In the genomic region with DNA sequence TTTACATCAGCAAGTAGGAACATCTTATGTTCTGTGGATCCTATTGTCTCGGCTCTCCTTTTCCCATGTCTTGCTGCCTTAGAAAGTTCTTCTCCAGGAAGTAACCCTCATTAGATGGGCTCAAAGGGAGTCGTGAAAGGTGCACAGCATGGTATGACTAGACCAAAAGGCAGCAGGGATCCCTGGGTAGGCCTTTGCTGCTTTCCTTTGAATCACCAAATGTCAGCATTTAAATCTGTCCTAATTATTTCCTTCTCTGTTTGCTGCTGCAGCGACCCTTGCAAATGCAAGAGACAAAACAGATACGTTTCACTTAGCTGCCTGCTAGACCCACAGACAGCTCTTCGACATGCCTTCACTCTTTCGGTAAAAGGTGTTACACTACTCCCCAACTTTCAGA, we compare ENCODE assay signal across 25 cellular contexts.
"Had no signal": no experiment of that assay in that cellular context is flagged by ENCODE, and none has a peak within 500 bp of the region (broad histone marks: within the 10 kb centered on the region; RNA-seq: fewer than 3 reads in every experiment).

No MANE protein-coding gene starts in this region.

- H3K9me3 Mint-ChIP-seq: activated B cell treated with CpG ODN at 0.5 μM for 24 hours; natural killer cell; stimulated activated effector memory CD8-positive, alpha-beta T cell treated with anti-CD3 and anti-CD28 coated beads, Interleukin-12 subunit alpha, Interleukin-12 subunit beta, amount 100 ng/mL, for 72 hours; stimulated activated naive CD8-positive, alpha-beta T cell treated with anti-CD3 and anti-CD28 coated beads, Interleukin-15, amount 100 ng/mL, for 72 hours; T-helper 1 cell treated with Interleukin-12 subunit alpha and Interleukin-12 subunit beta and Interleukin-4 antibody, amounts not matched to agents 30 μg/mL and 1 μg/mL, for 36 hours had no signal

- H3K27me3 Mint-ChIP-seq: activated naive CD4-positive, alpha-beta T cell treated with anti-CD3 and anti-CD28 coated beads, Interleukin-2, amount 10 ng/mL, durations not matched to agents 7 days and 5 days; stimulated activated naive CD8-positive, alpha-beta T cell treated with anti-CD3 and anti-CD28 coated beads, Interleukin-15, amount 100 ng/mL, for 72 hours had no signal

- H3K4me3 Mint-ChIP-seq: activated B cell treated with CpG ODN at 0.5 μM for 24 hours; activated naive CD4-positive, alpha-beta T cell treated with anti-CD3 and anti-CD28 coated beads, Interleukin-2, amount 10 ng/mL, durations not matched to agents 7 days and 5 days; immature natural killer cell; natural killer cell; stimulated activated effector memory CD8-positive, alpha-beta T cell treated with anti-CD3 and anti-CD28 coated beads, Interleukin-12 subunit alpha, Interleukin-12 subunit beta, amount 100 ng/mL, for 72 hours; stimulated activated naive CD8-positive, alpha-beta T cell treated with anti-CD3 and anti-CD28 coated beads, Interleukin-15, amount 100 ng/mL, for 72 hours; T-helper 1 cell treated with Interleukin-12 subunit alpha and Interleukin-12 subunit beta and Interleukin-4 antibody, amounts not matched to agents 30 μg/mL and 1 μg/mL, for 36 hours had no signal

- H3K9me3 ChIP-seq: heart right ventricle, left lung, right lobe of liver, tibial nerve had no signal

- ATAC-seq: heart right ventricle; left lung; natural killer cell; right lobe of liver; stimulated activated effector memory CD8-positive, alpha-beta T cell treated with anti-CD3 and anti-CD28 coated beads, Interleukin-12 subunit alpha, Interleukin-12 subunit beta, amount 100 ng/mL, for 72 hours; stimulated activated naive CD8-positive, alpha-beta T cell treated with anti-CD3 and anti-CD28 coated beads, Interleukin-15, amount 100 ng/mL, for 72 hours had no signal

- H3K4me1 ChIP-seq: heart right ventricle, left lung, right lobe of liver, tibial nerve had no signal

- H3K27ac ChIP-seq: cardiac muscle cell, epithelial cell of prostate, heart right ventricle, left lung, right lobe of liver, tibial nerve had no signal

- H3K4me3 ChIP-seq: cardiac muscle cell, heart right ventricle, left lung, lung, right lobe of liver, skin epidermis, tibial nerve had no signal

- H3K4me1 Mint-ChIP-seq: activated B cell treated with CpG ODN at 0.5 μM for 24 hours; activated naive CD4-positive, alpha-beta T cell treated with anti-CD3 and anti-CD28 coated beads, Interleukin-2, amount 10 ng/mL, durations not matched to agents 7 days and 5 days; immature natural killer cell; natural killer cell; stimulated activated effector memory CD8-positive, alpha-beta T cell treated with anti-CD3 and anti-CD28 coated beads, Interleukin-12 subunit alpha, Interleukin-12 subunit beta, amount 100 ng/mL, for 72 hours; stimulated activated naive CD8-positive, alpha-beta T cell treated with anti-CD3 and anti-CD28 coated beads, Interleukin-15, amount 100 ng/mL, for 72 hours had no signal

- H3K27me3 ChIP-seq: cardiac muscle cell, left lung, right lobe of liver, tibial nerve had no signal

- H3K27ac Mint-ChIP-seq: activated B cell treated with CpG ODN at 0.5 μM for 24 hours; activated naive CD4-positive, alpha-beta T cell treated with anti-CD3 and anti-CD28 coated beads, Interleukin-2, amount 10 ng/mL, durations not matched to agents 7 days and 5 days; immature natural killer cell; natural killer cell; stimulated activated effector memory CD8-positive, alpha-beta T cell treated with anti-CD3 and anti-CD28 coated beads, Interleukin-12 subunit alpha, Interleukin-12 subunit beta, amount 100 ng/mL, for 72 hours; stimulated activated naive CD8-positive, alpha-beta T cell treated with anti-CD3 and anti-CD28 coated beads, Interleukin-15, amount 100 ng/mL, for 72 hours; T-helper 1 cell treated with Interleukin-12 subunit alpha and Interleukin-12 subunit beta and Interleukin-4 antibody, amounts not matched to agents 30 μg/mL and 1 μg/mL, for 36 hours had no signal

- H3K36me3 ChIP-seq: cardiac muscle cell, heart right ventricle, left lung, right lobe of liver, tibial nerve had no signal

- DNase-seq: activated B cell treated with CpG ODN at 0.5 μM for 24 hours; activated CD4-positive, alpha-beta T cell treated with anti-CD3 and anti-CD28 coated beads for 4 hours; activated CD4-positive, alpha-beta T cell treated with anti-CD3 and anti-CD28 coated beads, Interleukin-2, amount 50 U/mL, for 48 hours; activated effector memory CD4-positive, alpha-beta T cell treated with Interleukin-2 at 50 U/mL for 16 hours; activated naive CD4-positive, alpha-beta T cell treated with anti-CD3 and anti-CD28 coated beads, Interleukin-2, amount 10 ng/mL, durations not matched to agents 7 days and 5 days; activated T-cell treated with anti-CD3 and anti-CD28 coated beads, Interleukin-2, amount 50 U/mL, for 48 hours; cortex of kidney; heart right ventricle; immature natural killer cell; kidney glomerular epithelial cell; left lung; midbrain; natural killer cell; nucleus accumbens; right lobe of liver; stimulated activated CD4-positive, alpha-beta T cell treated with anti-CD3 and anti-CD28 coated beads, Interleukin-2, amount 100 ng/mL, for 24 hours; stimulated activated naive CD8-positive, alpha-beta T cell treated with anti-CD3 and anti-CD28 coated beads, Interleukin-15, amount 100 ng/mL, for 72 hours; T1000 had no signal

- H3K36me3 Mint-ChIP-seq: activated naive CD4-positive, alpha-beta T cell treated with anti-CD3 and anti-CD28 coated beads, Interleukin-2, amount 10 ng/mL, durations not matched to agents 7 days and 5 days; immature natural killer cell; natural killer cell; stimulated activated effector memory CD8-positive, alpha-beta T cell treated with anti-CD3 and anti-CD28 coated beads, Interleukin-12 subunit alpha, Interleukin-12 subunit beta, amount 100 ng/mL, for 72 hours had no signal
